1 cellular context compared by ENCODE assay signal in the genomic region with DNA sequence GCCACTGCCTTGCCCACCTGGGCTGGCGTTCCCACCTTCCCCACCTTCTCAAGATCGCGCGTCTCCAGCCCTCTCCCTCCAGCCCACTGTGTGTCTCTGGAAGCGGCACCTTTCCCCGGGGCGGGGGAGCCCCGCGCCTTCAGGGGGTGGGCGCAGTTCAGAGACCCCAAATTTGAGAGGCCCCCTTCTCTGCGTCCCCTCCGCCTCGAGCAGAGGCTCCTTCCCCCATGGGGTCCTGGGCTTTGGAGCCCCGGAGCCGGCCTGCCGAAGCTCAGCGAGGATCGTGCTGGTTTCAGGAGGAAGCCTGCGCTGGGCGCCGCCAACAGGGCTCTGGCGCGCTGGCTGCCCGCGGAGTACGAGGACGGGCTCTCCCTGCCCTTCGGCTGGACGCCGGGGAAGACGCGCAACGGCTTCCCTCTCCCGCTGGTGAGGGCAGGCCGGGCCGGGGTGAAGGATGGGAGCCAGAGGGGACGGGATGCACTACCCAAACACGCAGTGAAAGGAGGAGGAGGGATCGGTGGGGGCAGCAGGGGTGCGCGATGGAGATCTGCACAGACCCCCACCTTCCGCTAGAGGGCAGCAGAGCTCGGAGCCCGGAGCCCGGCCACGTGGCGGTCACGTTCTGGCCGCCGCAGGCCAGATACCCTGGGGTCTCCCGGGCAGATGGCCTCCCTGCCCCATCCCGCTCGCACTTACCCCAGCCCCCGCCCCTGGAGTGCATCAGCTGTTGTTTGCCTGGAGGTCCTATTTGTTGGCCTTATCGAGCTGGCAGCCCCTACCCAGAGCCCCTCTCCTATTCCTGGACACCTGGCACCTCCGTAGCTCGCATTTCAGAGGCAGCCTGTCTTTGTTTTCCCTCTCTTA.
TF ChIP-seq lines count a peak whose summit lies in the region.

No MANE protein-coding gene starts in this region.

TF ChIP-seq in HepG2, 621 proteins besides CTCF, POLR2A, EP300 and RAD21 (continued from another document and continues in another):
- TF ChIP-seq, protein P1, sequence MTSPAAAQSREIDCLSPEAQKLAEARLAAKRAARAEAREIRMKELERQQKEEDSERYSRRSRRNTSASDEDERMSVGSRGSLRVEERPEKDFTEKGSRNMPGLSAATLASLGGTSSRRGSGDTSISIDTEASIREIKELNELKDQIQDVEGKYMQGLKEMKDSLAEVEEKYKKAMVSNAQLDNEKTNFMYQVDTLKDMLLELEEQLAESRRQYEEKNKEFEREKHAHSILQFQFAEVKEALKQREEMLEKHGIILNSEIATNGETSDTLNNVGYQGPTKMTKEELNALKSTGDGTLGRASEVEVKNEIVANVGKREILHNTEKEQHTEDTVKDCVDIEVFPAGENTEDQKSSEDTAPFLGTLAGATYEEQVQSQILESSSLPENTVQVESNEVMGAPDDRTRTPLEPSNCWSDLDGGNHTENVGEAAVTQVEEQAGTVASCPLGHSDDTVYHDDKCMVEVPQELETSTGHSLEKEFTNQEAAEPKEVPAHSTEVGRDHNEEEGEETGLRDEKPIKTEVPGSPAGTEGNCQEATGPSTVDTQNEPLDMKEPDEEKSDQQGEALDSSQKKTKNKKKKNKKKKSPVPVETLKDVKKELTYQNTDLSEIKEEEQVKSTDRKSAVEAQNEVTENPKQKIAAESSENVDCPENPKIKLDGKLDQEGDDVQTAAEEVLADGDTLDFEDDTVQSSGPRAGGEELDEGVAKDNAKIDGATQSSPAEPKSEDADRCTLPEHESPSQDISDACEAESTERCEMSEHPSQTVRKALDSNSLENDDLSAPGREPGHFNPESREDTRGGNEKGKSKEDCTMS (CRISPR knock-in tag; conservative IDR thresholded peaks at IDR 0.05), result no peak
- TF ChIP-seq NFYC (CRISPR knock-in tag; IDR thresholded peaks at IDR 0.05), result no peak
- TF ChIP-seq, protein P2, sequence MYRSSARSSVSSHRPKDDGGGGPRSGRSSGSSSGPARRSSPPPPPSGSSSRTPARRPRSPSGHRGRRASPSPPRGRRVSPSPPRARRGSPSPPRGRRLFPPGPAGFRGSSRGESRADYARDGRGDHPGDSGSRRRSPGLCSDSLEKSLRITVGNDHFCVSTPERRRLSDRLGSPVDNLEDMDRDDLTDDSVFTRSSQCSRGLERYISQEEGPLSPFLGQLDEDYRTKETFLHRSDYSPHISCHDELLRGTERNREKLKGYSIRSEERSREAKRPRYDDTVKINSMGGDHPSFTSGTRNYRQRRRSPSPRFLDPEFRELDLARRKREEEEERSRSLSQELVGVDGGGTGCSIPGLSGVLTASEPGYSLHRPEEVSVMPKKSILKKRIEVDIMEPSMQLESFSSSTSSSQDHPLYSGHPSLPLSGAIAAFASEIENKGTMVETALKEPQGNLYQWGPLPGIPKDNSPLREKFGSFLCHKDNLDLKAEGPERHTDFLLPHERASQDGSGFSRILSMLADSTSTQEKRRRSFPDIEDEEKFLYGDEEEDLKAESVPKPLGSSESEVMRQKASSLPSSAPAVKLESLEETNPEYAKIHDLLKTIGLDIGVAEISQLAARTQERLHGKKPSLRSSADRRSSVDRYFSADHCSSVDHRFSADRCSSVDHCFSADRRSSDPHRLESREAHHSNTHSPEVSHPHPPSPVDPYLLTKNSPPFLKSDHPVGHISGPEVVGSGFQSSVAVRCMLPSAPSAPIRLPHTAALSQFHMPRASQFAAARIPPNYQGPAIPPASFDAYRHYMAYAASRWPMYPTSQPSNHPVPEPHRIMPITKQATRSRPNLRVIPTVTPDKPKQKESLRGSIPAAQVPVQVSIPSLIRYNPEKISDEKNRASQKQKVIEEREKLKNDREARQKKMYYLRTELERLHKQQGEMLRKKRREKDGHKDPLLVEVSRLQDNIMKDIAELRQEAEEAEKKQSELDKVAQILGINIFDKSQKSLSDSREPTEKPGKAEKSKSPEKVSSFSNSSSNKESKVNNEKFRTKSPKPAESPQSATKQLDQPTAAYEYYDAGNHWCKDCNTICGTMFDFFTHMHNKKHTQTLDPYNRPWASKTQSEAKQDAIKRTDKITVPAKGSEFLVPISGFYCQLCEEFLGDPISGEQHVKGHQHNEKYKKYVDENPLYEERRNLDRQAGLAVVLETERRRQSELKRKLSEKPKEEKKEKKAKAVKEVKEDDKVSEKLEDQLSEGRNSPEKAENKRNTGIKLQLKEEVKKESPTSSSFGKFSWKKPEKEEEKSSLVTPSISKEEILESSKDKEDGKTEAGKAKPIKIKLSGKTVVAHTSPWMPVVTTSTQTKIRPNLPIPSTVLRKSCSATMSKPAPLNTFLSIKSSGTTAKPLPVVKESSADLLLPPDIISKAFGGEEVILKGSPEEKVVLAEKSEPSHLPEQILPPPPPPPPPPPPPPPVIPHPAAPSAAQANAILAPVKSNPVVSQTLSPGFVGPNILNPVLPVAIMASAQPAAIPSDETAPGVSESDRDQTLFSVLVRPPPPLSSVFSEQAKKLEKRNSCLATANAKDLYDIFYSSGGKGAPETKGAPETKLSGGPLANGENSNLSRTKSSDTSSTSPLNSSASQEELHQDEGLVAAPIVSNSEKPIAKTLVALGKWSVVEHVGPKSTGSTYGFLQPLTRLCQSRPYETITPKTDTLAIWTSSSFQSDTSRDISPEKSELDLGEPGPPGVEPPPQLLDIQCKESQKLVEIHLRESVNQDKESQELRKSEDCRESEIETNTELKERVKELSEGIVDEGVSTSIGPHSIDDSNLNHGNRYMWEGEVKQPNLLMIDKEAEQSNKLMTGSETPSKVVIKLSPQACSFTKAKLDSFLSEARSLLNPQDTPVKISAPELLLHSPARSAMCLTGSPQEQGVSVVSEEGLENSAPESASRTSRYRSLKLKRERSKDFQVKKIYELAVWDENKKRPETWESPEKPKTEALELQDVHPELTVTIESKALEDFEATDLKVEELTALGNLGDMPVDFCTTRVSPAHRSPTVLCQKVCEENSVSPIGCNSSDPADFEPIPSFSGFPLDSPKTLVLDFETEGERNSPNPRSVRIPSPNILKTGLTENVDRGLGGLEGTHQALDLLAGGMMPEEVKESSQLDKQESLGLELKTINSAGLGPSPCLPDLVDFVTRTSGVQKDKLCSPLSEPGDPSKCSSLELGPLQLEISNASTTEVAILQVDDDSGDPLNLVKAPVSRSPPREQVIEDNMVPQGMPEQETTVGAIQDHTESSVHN (CRISPR knock-in tag; IDR thresholded peaks at IDR 0.05), result no peak
- peak; percentile 48; the same call in 1 of the 2 replicates for TF ChIP-seq FOXO1 (CRISPR knock-in tag; IDR thresholded peaks at IDR 0.05)
- TF ChIP-seq ZBTB8A (CRISPR knock-in tag; IDR thresholded peaks at IDR 0.05; ENCODE audit: borderline replicate concordance, low read depth), result no peak
- TF ChIP-seq HDAC2 (CRISPR knock-in tag; IDR thresholded peaks at IDR 0.05), result no peak
- TF ChIP-seq, protein P3, sequence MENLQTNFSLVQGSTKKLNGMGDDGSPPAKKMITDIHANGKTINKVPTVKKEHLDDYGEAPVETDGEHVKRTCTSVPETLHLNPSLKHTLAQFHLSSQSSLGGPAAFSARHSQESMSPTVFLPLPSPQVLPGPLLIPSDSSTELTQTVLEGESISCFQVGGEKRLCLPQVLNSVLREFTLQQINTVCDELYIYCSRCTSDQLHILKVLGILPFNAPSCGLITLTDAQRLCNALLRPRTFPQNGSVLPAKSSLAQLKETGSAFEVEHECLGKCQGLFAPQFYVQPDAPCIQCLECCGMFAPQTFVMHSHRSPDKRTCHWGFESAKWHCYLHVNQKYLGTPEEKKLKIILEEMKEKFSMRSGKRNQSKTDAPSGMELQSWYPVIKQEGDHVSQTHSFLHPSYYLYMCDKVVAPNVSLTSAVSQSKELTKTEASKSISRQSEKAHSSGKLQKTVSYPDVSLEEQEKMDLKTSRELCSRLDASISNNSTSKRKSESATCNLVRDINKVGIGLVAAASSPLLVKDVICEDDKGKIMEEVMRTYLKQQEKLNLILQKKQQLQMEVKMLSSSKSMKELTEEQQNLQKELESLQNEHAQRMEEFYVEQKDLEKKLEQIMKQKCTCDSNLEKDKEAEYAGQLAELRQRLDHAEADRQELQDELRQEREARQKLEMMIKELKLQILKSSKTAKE (CRISPR knock-in tag; IDR thresholded peaks at IDR 0.05; ENCODE audit: borderline replicate concordance), result no peak
- TF ChIP-seq RCOR2 (CRISPR knock-in tag; IDR thresholded peaks at IDR 0.05), result no peak
- peak; percentile 96 for TF ChIP-seq ZNF451 (CRISPR knock-in tag; IDR thresholded peaks at IDR 0.05)
- no peak for TF ChIP-seq FOSL1 (CRISPR knock-in tag; IDR thresholded peaks at IDR 0.05; ENCODE audit: borderline replicate concordance)
- TF ChIP-seq, protein P4, sequence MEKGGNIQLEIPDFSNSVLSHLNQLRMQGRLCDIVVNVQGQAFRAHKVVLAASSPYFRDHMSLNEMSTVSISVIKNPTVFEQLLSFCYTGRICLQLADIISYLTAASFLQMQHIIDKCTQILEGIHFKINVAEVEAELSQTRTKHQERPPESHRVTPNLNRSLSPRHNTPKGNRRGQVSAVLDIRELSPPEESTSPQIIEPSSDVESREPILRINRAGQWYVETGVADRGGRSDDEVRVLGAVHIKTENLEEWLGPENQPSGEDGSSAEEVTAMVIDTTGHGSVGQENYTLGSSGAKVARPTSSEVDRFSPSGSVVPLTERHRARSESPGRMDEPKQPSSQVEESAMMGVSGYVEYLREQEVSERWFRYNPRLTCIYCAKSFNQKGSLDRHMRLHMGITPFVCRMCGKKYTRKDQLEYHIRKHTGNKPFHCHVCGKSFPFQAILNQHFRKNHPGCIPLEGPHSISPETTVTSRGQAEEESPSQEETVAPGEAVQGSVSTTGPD (CRISPR knock-in tag; IDR thresholded peaks at IDR 0.05), result no peak
- TF ChIP-seq ZNF17 (CRISPR knock-in tag; IDR thresholded peaks at IDR 0.05), result no peak
- TF ChIP-seq, protein P5, sequence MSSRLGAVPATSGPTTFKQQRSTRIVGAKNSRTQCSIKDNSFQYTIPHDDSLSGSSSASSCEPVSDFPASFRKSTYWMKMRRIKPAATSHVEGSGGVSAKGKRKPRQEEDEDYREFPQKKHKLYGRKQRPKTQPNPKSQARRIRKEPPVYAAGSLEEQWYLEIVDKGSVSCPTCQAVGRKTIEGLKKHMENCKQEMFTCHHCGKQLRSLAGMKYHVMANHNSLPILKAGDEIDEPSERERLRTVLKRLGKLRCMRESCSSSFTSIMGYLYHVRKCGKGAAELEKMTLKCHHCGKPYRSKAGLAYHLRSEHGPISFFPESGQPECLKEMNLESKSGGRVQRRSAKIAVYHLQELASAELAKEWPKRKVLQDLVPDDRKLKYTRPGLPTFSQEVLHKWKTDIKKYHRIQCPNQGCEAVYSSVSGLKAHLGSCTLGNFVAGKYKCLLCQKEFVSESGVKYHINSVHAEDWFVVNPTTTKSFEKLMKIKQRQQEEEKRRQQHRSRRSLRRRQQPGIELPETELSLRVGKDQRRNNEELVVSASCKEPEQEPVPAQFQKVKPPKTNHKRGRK (CRISPR knock-in tag; IDR thresholded peaks at IDR 0.05), result no peak
- no peak for TF ChIP-seq IKZF1 (IDR thresholded peaks at IDR 0.05)
- TF ChIP-seq NFE2L2 (IDR thresholded peaks at IDR 0.05; ENCODE audit: low read length), result no peak
- TF ChIP-seq, protein P6, sequence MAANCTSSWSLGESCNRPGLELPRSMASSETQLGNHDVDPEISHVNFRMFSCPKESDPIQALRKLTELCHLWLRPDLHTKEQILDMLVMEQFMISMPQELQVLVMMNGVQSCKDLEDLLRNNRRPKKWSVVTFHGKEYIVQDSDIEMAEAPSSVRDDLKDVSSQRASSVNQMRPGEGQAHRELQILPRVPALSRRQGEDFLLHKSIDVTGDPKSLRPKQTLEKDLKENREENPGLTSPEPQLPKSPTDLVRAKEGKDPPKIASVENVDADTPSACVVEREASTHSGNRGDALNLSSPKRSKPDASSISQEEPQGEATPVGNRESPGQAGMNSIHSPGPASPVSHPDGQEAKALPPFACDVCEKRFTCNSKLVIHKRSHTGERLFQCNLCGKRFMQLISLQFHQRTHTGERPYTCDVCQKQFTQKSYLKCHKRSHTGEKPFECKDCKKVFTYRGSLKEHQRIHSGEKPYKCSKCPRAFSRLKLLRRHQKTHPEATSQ (CRISPR knock-in tag; IDR thresholded peaks at IDR 0.05; ENCODE audit: borderline replicate concordance), result peak; percentile 79; the same call in 1 of the 2 replicates
- TF ChIP-seq, protein P7, sequence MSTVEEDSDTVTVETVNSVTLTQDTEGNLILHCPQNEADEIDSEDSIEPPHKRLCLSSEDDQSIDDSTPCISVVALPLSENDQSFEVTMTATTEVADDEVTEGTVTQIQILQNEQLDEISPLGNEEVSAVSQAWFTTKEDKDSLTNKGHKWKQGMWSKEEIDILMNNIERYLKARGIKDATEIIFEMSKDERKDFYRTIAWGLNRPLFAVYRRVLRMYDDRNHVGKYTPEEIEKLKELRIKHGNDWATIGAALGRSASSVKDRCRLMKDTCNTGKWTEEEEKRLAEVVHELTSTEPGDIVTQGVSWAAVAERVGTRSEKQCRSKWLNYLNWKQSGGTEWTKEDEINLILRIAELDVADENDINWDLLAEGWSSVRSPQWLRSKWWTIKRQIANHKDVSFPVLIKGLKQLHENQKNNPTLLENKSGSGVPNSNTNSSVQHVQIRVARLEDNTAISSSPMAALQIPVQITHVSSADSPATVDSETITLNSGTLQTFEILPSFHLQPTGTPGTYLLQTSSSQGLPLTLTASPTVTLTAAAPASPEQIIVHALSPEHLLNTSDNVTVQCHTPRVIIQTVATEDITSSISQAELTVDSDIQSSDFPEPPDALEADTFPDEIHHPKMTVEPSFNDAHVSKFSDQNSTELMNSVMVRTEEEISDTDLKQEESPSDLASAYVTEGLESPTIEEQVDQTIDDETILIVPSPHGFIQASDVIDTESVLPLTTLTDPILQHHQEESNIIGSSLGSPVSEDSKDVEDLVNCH (CRISPR knock-in tag; IDR thresholded peaks at IDR 0.05), result no peak
- peak; percentile 90; the same call in 1 of the 2 replicates for TF ChIP-seq ZNF558 (CRISPR knock-in tag; IDR thresholded peaks at IDR 0.05; ENCODE audit: borderline replicate concordance)
- no peak for TF ChIP-seq MAZ (IDR thresholded peaks at IDR 0.05; ENCODE audit: borderline replicate concordance, low read depth, low read length)
- peak; percentile 84; the same call in 1 of the 2 replicates for TF ChIP-seq MAZ (CRISPR knock-in tag; IDR thresholded peaks at IDR 0.05; ENCODE audit: low read depth)
- TF ChIP-seq, protein P8, sequence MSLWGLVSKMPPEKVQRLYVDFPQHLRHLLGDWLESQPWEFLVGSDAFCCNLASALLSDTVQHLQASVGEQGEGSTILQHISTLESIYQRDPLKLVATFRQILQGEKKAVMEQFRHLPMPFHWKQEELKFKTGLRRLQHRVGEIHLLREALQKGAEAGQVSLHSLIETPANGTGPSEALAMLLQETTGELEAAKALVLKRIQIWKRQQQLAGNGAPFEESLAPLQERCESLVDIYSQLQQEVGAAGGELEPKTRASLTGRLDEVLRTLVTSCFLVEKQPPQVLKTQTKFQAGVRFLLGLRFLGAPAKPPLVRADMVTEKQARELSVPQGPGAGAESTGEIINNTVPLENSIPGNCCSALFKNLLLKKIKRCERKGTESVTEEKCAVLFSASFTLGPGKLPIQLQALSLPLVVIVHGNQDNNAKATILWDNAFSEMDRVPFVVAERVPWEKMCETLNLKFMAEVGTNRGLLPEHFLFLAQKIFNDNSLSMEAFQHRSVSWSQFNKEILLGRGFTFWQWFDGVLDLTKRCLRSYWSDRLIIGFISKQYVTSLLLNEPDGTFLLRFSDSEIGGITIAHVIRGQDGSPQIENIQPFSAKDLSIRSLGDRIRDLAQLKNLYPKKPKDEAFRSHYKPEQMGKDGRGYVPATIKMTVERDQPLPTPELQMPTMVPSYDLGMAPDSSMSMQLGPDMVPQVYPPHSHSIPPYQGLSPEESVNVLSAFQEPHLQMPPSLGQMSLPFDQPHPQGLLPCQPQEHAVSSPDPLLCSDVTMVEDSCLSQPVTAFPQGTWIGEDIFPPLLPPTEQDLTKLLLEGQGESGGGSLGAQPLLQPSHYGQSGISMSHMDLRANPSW (CRISPR knock-in tag; IDR thresholded peaks at IDR 0.05; ENCODE audit: borderline replicate concordance), result no peak
- no peak; the same call in 1 of the 2 replicates for TF ChIP-seq ZNF12 (CRISPR knock-in tag; IDR thresholded peaks at IDR 0.05)
- TF ChIP-seq RFX3 (CRISPR knock-in tag; IDR thresholded peaks at IDR 0.05), result no peak
- TF ChIP-seq ZNF776 (CRISPR knock-in tag; IDR thresholded peaks at IDR 0.05), result peak; percentile 75
- peak; percentile 75; the same call in 1 of the 2 replicates for TF ChIP-seq KLF11 (CRISPR knock-in tag; IDR thresholded peaks at IDR 0.05)
- TF ChIP-seq POLR2AphosphoS2 (IDR thresholded peaks at IDR 0.05; ENCODE audit: low read depth, low read length), result no peak
- TF ChIP-seq ZFP36 (IDR thresholded peaks at IDR 0.05; ENCODE audit: borderline replicate concordance, low read depth, low read length, partially characterized antibody), result no peak
